1 cellular context compared by ENCODE assay signal in genomic region chr18:48638896-48639771, GRCh38.
TF ChIP-seq lines count a peak whose summit lies in the region.

No MANE protein-coding gene starts in this region.

TF ChIP-seq in HepG2, 621 proteins besides CTCF, POLR2A, EP300 and RAD21 (continued from another document):
- TF ChIP-seq ZBTB43 (CRISPR knock-in tag; conservative IDR thresholded peaks at IDR 0.05) = no peak
- TF ChIP-seq ARID3A (IDR thresholded peaks at IDR 0.05; ENCODE audit: low read depth, low read length) = no peak
- TF ChIP-seq TRIM24 (CRISPR knock-in tag; IDR thresholded peaks at IDR 0.05) = no peak
- no peak for TF ChIP-seq ZNF780A (CRISPR knock-in tag; IDR thresholded peaks at IDR 0.05)
- TF ChIP-seq ZSCAN5A (CRISPR knock-in tag; IDR thresholded peaks at IDR 0.05; ENCODE audit: borderline replicate concordance) = no peak
- TF ChIP-seq RXRB (CRISPR knock-in tag; IDR thresholded peaks at IDR 0.05; ENCODE audit: borderline replicate concordance) = no peak
- TF ChIP-seq XRCC5 (optimal IDR thresholded peaks at IDR 0.05; ENCODE audit: low read length) = no peak
- no peak for TF ChIP-seq NCOR1 (IDR thresholded peaks at IDR 0.05; ENCODE audit: borderline replicate concordance, low read length)
- no peak for TF ChIP-seq NFYB (CRISPR knock-in tag; IDR thresholded peaks at IDR 0.05)
- TF ChIP-seq NFIB (CRISPR knock-in tag; IDR thresholded peaks at IDR 0.05; ENCODE audit: borderline replicate concordance) = no peak
- TF ChIP-seq THAP8 (CRISPR knock-in tag; IDR thresholded peaks at IDR 0.05; ENCODE audit: borderline replicate concordance) = no peak
- no peak for TF ChIP-seq SYNCRIP (IDR thresholded peaks at IDR 0.05; ENCODE audit: insufficient read depth, low read depth, low read length)
- TF ChIP-seq POLR2AphosphoS5 (IDR thresholded peaks at IDR 0.05; ENCODE audit: low read depth, low read length) = no peak
- TF ChIP-seq MXD3 (CRISPR knock-in tag; IDR thresholded peaks at IDR 0.05) = no peak
- no peak for TF ChIP-seq SMYD3 (CRISPR knock-in tag; IDR thresholded peaks at IDR 0.05)
